10 cellular contexts compared by ENCODE assay signal in the genomic region with DNA sequence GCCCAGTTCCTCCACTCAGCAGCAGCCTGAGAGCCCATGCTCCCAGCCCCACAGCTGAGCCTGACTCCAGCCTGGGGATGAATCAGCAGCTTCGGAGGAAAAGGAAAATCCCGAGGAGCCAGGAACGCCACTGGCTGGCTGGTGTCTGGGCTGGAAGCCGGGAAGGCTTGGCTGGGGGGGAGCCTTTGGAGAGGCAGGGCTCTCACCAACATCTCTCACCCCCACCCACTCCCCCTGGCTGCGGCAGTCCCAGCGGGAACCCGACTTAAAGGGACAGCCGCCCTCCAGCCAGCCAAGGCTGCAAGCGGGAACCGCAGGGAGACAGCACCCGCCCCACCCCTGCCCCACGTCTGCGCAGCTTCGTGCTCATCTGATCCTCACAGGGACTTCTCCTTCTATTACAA. TPM values are rescaled to one million over a fixed set of nuclear protein-coding genes. Genes with fewer than 3 reads are reported as not detected.
A peak's percentile ranks its signal among the peaks of the same experiment; 100 is the strongest.
DNase-seq lines count a peak whose midpoint lies in the region; ATAC-seq and TF ChIP-seq lines count a peak whose summit lies in the region.
"Had no signal": no experiment of that assay in that cellular context is flagged by ENCODE, and none has a peak within 500 bp of the region (broad histone marks: within the 10 kb centered on the region; RNA-seq: fewer than 3 reads in every experiment).

No MANE protein-coding gene starts in this region.

- H3K18ac ChIP-seq in mesenchymal stem cell (ENCODE audit: low read depth in 1 of 2, low read length in 2 of 2), result peak overlapping the region; percentile 74 to 95

- peaks cover 32% of the 10 kb centered on the region for H3K79me1 ChIP-seq in mesenchymal stem cell (replicated peaks; ENCODE audit: low read length, poor library complexity, severe bottlenecking)

- peak overlapping the region; percentile 90 for H3K9ac ChIP-seq in mesenchymal stem cell (ENCODE audit: low read length)

- no TSS peak for BruUV-seq in Caco-2 (replicated peaks; lab: Mats Ljungman, UMichigan)

- H3K4me3 ChIP-seq in mesenchymal stem cell (ENCODE audit: insufficient read depth in 1 of 2, low read depth in 1 of 2, low read length in 2 of 2) (peak overlapping the region in 1 of 2 experiments; percentile 78), vagina (peak overlapping the region; percentile 43 to 47), Caco-2 (ENCODE audit: low read depth, low read length) (no peak overlapping the region)
- H3K4me3 ChIP-seq: BLaER1 had no signal

- peak overlapping the region; percentile 10 to 79 for H3K4ac ChIP-seq in mesenchymal stem cell (ENCODE audit: low read depth in 1 of 2, low read length in 2 of 2)

- POLR2A ChIA-PET in Caco-2 (lab: Charles Lee), result no interaction called here

- H3K27ac ChIP-seq in mesenchymal stem cell (ENCODE audit: low read length, poor library complexity, severe bottlenecking) (peak overlapping the region; percentile 77), vagina (peak overlapping the region; percentile 86)

- H3K23ac ChIP-seq in mesenchymal stem cell (ENCODE audit: low read length in 2 of 2), result no peak overlapping the region

- no peaks in the 10 kb centered on the region for H3K36me3 Mint-ChIP-seq in endothelial cell (ENCODE audit: low read depth, unreplicated experiment)
- no peaks in the 10 kb centered on the region for H3K36me3 Mint-ChIP-seq in Caco-2 (ENCODE audit: insufficient read depth, unreplicated experiment)

- H3K27me3 Mint-ChIP-seq in endothelial cell (ENCODE audit: unreplicated experiment) (peaks cover 2% of the 10 kb centered on the region), Caco-2 (ENCODE audit: insufficient read depth, unreplicated experiment) (no peaks in the 10 kb centered on the region)

- peak overlapping the region; percentile 70 for H3K4me2 ChIP-seq in mesenchymal stem cell (ENCODE audit: low read length, poor library complexity, severe bottlenecking)

- H2BK15ac ChIP-seq in mesenchymal stem cell (ENCODE audit: low read depth, poor library complexity, severe bottlenecking), result peak overlapping the region; percentile 52

- H3K27me3 ChIP-seq in mesenchymal stem cell (ENCODE audit: control insufficient read depth in 1 of 2, insufficient read depth in 1 of 2, low read length in 2 of 2), result no peaks in the 10 kb centered on the region
- H3K27me3 ChIP-seq in vagina, result no peaks in the 10 kb centered on the region
- no peaks in the 10 kb centered on the region for H3K27me3 ChIP-seq in Caco-2 (replicated peaks; ENCODE audit: control insufficient read depth, insufficient read depth, low read length)
- H3K27me3 ChIP-seq: BLaER1, neutrophil had no signal

- 5% methylated on average over 12 of the region's 14 CpGs for whole genome bisulfite sequencing in mesenchymal stem cell

- TF ChIP-seq CTCF in endothelial cell (IDR thresholded peaks at IDR 0.05; ENCODE audit: unreplicated experiment) (no peak), vagina (IDR thresholded peaks at IDR 0.05) (no peak), Caco-2 (IDR thresholded peaks at IDR 0.05; ENCODE audit: insufficient read depth in 1 of 2, low read depth in 1 of 2, low read length in 1 of 2, severe bottlenecking in 1 of 2, unreplicated experiment in 1 of 2) (no peak)

- H3K9me3 Mint-ChIP-seq in endothelial cell (ENCODE audit: unreplicated experiment) (no peaks in the 10 kb centered on the region), Caco-2 (ENCODE audit: unreplicated experiment) (no peaks in the 10 kb centered on the region)

- H3K9me3 ChIP-seq in mesenchymal stem cell (ENCODE audit: control insufficient read depth, low read length), result no peaks in the 10 kb centered on the region
- no peaks in the 10 kb centered on the region for H3K9me3 ChIP-seq in vagina
- no peaks in the 10 kb centered on the region for H3K9me3 ChIP-seq in Caco-2
- H3K9me3 ChIP-seq: BLaER1, neutrophil had no signal

- H3K4me3 Mint-ChIP-seq in endothelial cell (ENCODE audit: unreplicated experiment) (no peak overlapping the region), Caco-2 (ENCODE audit: unreplicated experiment) (no peak overlapping the region)

- CTCF ChIA-PET in Caco-2 (lab: Charles Lee), result no interaction called here

- H3K36me3 ChIP-seq in mesenchymal stem cell (ENCODE audit: control insufficient read depth in 1 of 2, insufficient read depth in 2 of 2, low read depth in 1 of 2, low read length in 2 of 2), result peaks cover 9 to 14% of the 10 kb centered on the region in 2 experiments
- H3K36me3 ChIP-seq in vagina, result peaks cover 0 to 6% of the 10 kb centered on the region in 2 donors
- H3K36me3 ChIP-seq in Caco-2 (ENCODE audit: control insufficient read depth, insufficient read depth, low read length), result no peaks in the 10 kb centered on the region

- no peaks in the 10 kb centered on the region for H3K4me1 Mint-ChIP-seq in endothelial cell (ENCODE audit: unreplicated experiment)
- no peaks in the 10 kb centered on the region for H3K4me1 Mint-ChIP-seq in Caco-2 (ENCODE audit: low read depth, unreplicated experiment)

- intact Hi-C loops in vagina (cut with DNase I) (no loop called here), Caco-2 (cut with micrococcal nuclease; ENCODE audit: unreplicated experiment) (no loop called here)

- H2AFZ ChIP-seq in mesenchymal stem cell (ENCODE audit: low read depth, low read length), result no peak overlapping the region

- H3K14ac ChIP-seq in mesenchymal stem cell (ENCODE audit: low read length in 2 of 2), result no peak overlapping the region

- H4K8ac ChIP-seq in mesenchymal stem cell (ENCODE audit: low read length), result peak overlapping the region; percentile 41

- H3K27ac Mint-ChIP-seq in endothelial cell (ENCODE audit: unreplicated experiment) (no peak overlapping the region), Caco-2 (ENCODE audit: unreplicated experiment) (no peak overlapping the region)

- peak overlapping the region; percentile 12 for H2BK120ac ChIP-seq in mesenchymal stem cell (ENCODE audit: low read depth, low read length)

- H2BK5ac ChIP-seq in mesenchymal stem cell (ENCODE audit: low read depth, low read length, poor library complexity, severe bottlenecking), result no peak overlapping the region

- peak overlapping the region; percentile 65 for H4K91ac ChIP-seq in mesenchymal stem cell (ENCODE audit: low read length)

- ATAC-seq in HG02840 (IDR thresholded peaks at IDR 0.05; ENCODE audit: low FRiP score, unreplicated experiment), result no peak

- no peak for TF ChIP-seq POLR2A in vagina (IDR thresholded peaks at IDR 0.05)

- H3K4me1 ChIP-seq in mesenchymal stem cell (ENCODE audit: control insufficient read depth, insufficient read depth, low read depth, low read length) (peaks cover 60% of the 10 kb centered on the region), vagina (peaks cover 60% of the 10 kb centered on the region), Caco-2 (no peaks in the 10 kb centered on the region)

- DNase-seq in NCI-H510A treated with DMSO at 0.1 percent for 48 hours (lab: John Stamatoyannopoulos, UW), result peak; percentile 10
- no peak for DNase-seq in NCI-H510A (lab: John Stamatoyannopoulos, UW)
- DNase-seq in endothelial cell (ENCODE audit: low spot score), result peak; percentile 17
- DNase-seq in mesenchymal stem cell, result peak; percentile 98
- no peak for DNase-seq in vagina (ENCODE audit: extremely low spot score in 2 of 2)
- no peak for DNase-seq in Caco-2
- DNase-seq in NCI-H1694 (lab: John Stamatoyannopoulos, UW), result no peak

- H2BK12ac ChIP-seq in mesenchymal stem cell (ENCODE audit: low read length in 2 of 2), result peak overlapping the region in 1 of 2 experiments; percentile 95

- H2AK5ac ChIP-seq in mesenchymal stem cell (ENCODE audit: low read length, severe bottlenecking), result no peak overlapping the region

RNA-seq across cellular contexts. Expression of a gene that starts 28.4 kb away (rescaled TPM):
- total RNA-seq in endothelial cell (ENCODE audit: unreplicated experiment) (18.7 TPM), vagina (42.5 TPM), Caco-2 (2022) (34.7 and 38.8 TPM in 2 replicates)
- polyA plus RNA-seq in mesenchymal stem cell (2013, experiment 1 of 2), result 99.4 TPM
- polyA plus RNA-seq in mesenchymal stem cell (2013, experiment 2 of 2), result 104 TPM

RNA-seq across cellular contexts. Expression of a gene that starts 48.6 kb away (rescaled TPM):
- 103 TPM for total RNA-seq in endothelial cell (ENCODE audit: unreplicated experiment)
- polyA plus RNA-seq in mesenchymal stem cell (2013, experiment 1 of 2), result 31.3 TPM
- polyA plus RNA-seq in mesenchymal stem cell (2013, experiment 2 of 2), result 31.6 TPM
- total RNA-seq in vagina, result 76.9 TPM
- 122 and 128 TPM in 2 replicates for total RNA-seq in Caco-2 (2022)

Comparison
In these comparisons a context has a peak if more than half of its experiments do, and no peak if none do; other contexts are left out.
1. DNase-seq: peak in NCI-H510A treated with DMSO at 0.1 percent for 48 hours (single experiment), endothelial cell (single experiment) and mesenchymal stem cell (single experiment); none in NCI-H510A (single experiment), vagina (0 of 2), Caco-2 (0 of 2) and NCI-H1694 (single experiment).